ENCODE assay signal across 37 cellular contexts in genomic region chr22:49045276-49045675, GRCh38.
"Had no signal": no experiment of that assay in that cellular context is flagged by ENCODE, and none has a peak within 500 bp of the region (broad histone marks: within the 10 kb centered on the region; RNA-seq: fewer than 3 reads in every experiment).

No MANE protein-coding gene starts in this region.

- DNase-seq: activated B cell treated with CpG ODN at 0.5 μM for 24 hours; activated CD4-positive, alpha-beta memory T cell treated with anti-CD3 and anti-CD28 coated beads, Interleukin-2, amount 10 ng/mL, durations not matched to agents 7 days and 5 days; activated CD4-positive, alpha-beta T cell treated with anti-CD3 and anti-CD28 coated beads for 4 hours; activated CD4-positive, alpha-beta T cell treated with anti-CD3 and anti-CD28 coated beads, Interleukin-2, amount 50 U/mL, for 1 hour; activated CD4-positive, CD25-positive, alpha-beta regulatory T cell treated with anti-CD3 and anti-CD28 coated beads, Interleukin-2, amount 50 U/mL, for 72 hours; activated CD8-positive, alpha-beta memory T cell treated with anti-CD3 and anti-CD28 coated beads for 24 hours; activated CD8-positive, alpha-beta memory T cell treated with anti-CD3 and anti-CD28 coated beads, Interleukin-2, amount 10 ng/mL, durations not matched to agents 7 days and 5 days; activated CD8-positive, alpha-beta memory T cell treated with anti-CD3 and anti-CD28 coated beads, Interleukin-2, amount 50 U/mL, for 48 hours; activated gamma-delta T cell; activated naive CD4-positive, alpha-beta T cell treated with Interleukin-2 at 50 U/mL for 16 hours; activated T-cell treated with anti-CD3 and anti-CD28 coated beads, Interleukin-2, amount 50 U/mL, for 48 hours; anterior cingulate cortex; brain microvascular endothelial cell; central memory CD4-positive, alpha-beta T cell; MM.1S; NCI-H1092 treated with DMSO at 0.1 percent for 48 hours; NCI-H1417; NCI-H146; NCI-H187; NCI-H2029 treated with DMSO at 0.1 percent for 48 hours; NCI-H2107; NCI-H2171; NCI-H510A; NCI-H526; NCI-H748 treated with DMSO at 0.1 percent for 48 hours; NK-92 treated with Interleukin-12 subunit alpha and Interleukin-12 subunit beta, amount 100 ng/mL, for 24 hours; PC-3; Peyer's patch; RPMI8226; SIG-M5; T-helper 17 cell; T-helper 9 cell had no signal

- H3K4me3 Mint-ChIP-seq: activated B cell treated with CpG ODN at 0.5 μM for 24 hours; activated CD4-positive, alpha-beta memory T cell treated with anti-CD3 and anti-CD28 coated beads, Interleukin-2, amount 10 ng/mL, durations not matched to agents 7 days and 5 days; activated CD8-positive, alpha-beta memory T cell treated with anti-CD3 and anti-CD28 coated beads, Interleukin-2, amount 10 ng/mL, durations not matched to agents 7 days and 5 days; activated naive CD4-positive, alpha-beta T cell treated with anti-CD3 and anti-CD28 coated beads, Interleukin-2, amount 50 U/mL, for 24 hours; T-cell; T-helper 17 cell had no signal

- H3K9me3 ChIP-seq: Peyer's patch had no signal

- H3K27ac Mint-ChIP-seq: activated B cell treated with CpG ODN at 0.5 μM for 24 hours; activated CD4-positive, alpha-beta memory T cell treated with anti-CD3 and anti-CD28 coated beads, Interleukin-2, amount 10 ng/mL, durations not matched to agents 7 days and 5 days; activated CD8-positive, alpha-beta memory T cell treated with anti-CD3 and anti-CD28 coated beads, Interleukin-2, amount 10 ng/mL, durations not matched to agents 7 days and 5 days; activated naive CD4-positive, alpha-beta T cell treated with anti-CD3 and anti-CD28 coated beads, Interleukin-2, amount 50 U/mL, for 24 hours; T-cell; T-helper 17 cell had no signal

- ATAC-seq: activated CD8-positive, alpha-beta memory T cell treated with anti-CD3 and anti-CD28 coated beads, Interleukin-2, amount 10 ng/mL, durations not matched to agents 7 days and 5 days; PC-3; SK-N-SH treated with all-trans-retinoic acid at 6 μM for 48 hours; T-cell; T-helper 17 cell had no signal

- H3K4me1 ChIP-seq: Peyer's patch had no signal

- H3K27ac ChIP-seq: brain microvascular endothelial cell, KMS-11, Peyer's patch, VCaP had no signal

- H3K36me3 Mint-ChIP-seq: activated CD8-positive, alpha-beta memory T cell treated with anti-CD3 and anti-CD28 coated beads, Interleukin-2, amount 10 ng/mL, durations not matched to agents 7 days and 5 days; activated naive CD4-positive, alpha-beta T cell treated with anti-CD3 and anti-CD28 coated beads, Interleukin-2, amount 50 U/mL, for 24 hours; T-cell had no signal

- H3K36me3 ChIP-seq: brain microvascular endothelial cell, Peyer's patch had no signal

- H3K4me3 ChIP-seq: Peyer's patch had no signal

- H3K27me3 ChIP-seq: brain microvascular endothelial cell, Peyer's patch had no signal

- H3K4me1 Mint-ChIP-seq: activated B cell treated with CpG ODN at 0.5 μM for 24 hours; activated CD4-positive, alpha-beta memory T cell treated with anti-CD3 and anti-CD28 coated beads, Interleukin-2, amount 10 ng/mL, durations not matched to agents 7 days and 5 days; activated CD8-positive, alpha-beta memory T cell treated with anti-CD3 and anti-CD28 coated beads, Interleukin-2, amount 10 ng/mL, durations not matched to agents 7 days and 5 days; activated naive CD4-positive, alpha-beta T cell treated with anti-CD3 and anti-CD28 coated beads, Interleukin-2, amount 50 U/mL, for 24 hours had no signal

- H3K9me3 Mint-ChIP-seq: activated B cell treated with CpG ODN at 0.5 μM for 24 hours; activated CD4-positive, alpha-beta memory T cell treated with anti-CD3 and anti-CD28 coated beads, Interleukin-2, amount 10 ng/mL, durations not matched to agents 7 days and 5 days; activated naive CD4-positive, alpha-beta T cell treated with anti-CD3 and anti-CD28 coated beads, Interleukin-2, amount 50 U/mL, for 24 hours; T-cell had no signal

- H3K27me3 Mint-ChIP-seq: activated B cell treated with CpG ODN at 0.5 μM for 24 hours; activated CD4-positive, alpha-beta memory T cell treated with anti-CD3 and anti-CD28 coated beads, Interleukin-2, amount 10 ng/mL, durations not matched to agents 7 days and 5 days; activated CD8-positive, alpha-beta memory T cell treated with anti-CD3 and anti-CD28 coated beads, Interleukin-2, amount 10 ng/mL, durations not matched to agents 7 days and 5 days had no signal

- H3K9ac ChIP-seq: KMS-11 had no signal

- H3K4me2 ChIP-seq: KMS-11 had no signal
